20 cellular contexts compared by ENCODE assay signal in the genomic region with DNA sequence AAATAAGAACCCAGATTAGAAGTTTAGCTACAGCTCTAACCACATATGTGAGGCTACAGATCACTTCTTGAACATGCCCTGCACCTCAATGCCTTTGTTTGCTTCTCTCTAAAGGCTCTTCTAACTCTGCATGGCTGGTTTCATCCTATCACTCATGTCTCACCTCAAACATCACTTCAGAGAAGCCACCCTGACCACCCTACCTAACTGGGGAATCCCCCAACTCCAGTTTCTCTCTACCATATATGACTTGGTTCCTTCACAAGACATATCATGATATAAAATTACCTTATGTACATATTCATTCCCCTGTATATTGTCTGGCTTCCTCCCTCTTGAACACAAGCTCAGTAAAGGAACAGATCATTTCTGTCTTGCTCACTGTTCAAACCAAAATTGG.
DNase-seq lines count a peak whose midpoint lies in the region; ATAC-seq, FAIRE-seq and TF ChIP-seq lines count a peak whose summit lies in the region.
"Had no signal": no experiment of that assay in that cellular context is flagged by ENCODE, and none has a peak within 500 bp of the region (broad histone marks: within the 10 kb centered on the region; RNA-seq: fewer than 3 reads in every experiment).

No MANE protein-coding gene starts in this region.

- no peak for FAIRE-seq in urothelium cell line (lab: Jason Lieb, UNC)
- FAIRE-seq: RCC 7860 had no signal

- H3K27ac Mint-ChIP-seq in activated CD8-positive, alpha-beta T cell treated with anti-CD3 and anti-CD28 coated beads for 36 hours: no peak overlapping the region
- no peak overlapping the region for H3K27ac Mint-ChIP-seq in immature natural killer cell
- H3K27ac Mint-ChIP-seq in stimulated activated naive CD8-positive, alpha-beta T cell treated with anti-CD3 and anti-CD28 coated beads, Interleukin-15, amount 100 ng/mL, for 72 hours: no peak overlapping the region
- H3K27ac Mint-ChIP-seq: dendritic cell treated with granulocyte-macrophage colony-stimulating factor and Interleukin-4, amounts not matched to agents 40 ng/mL and 50 ng/mL, for 4 days; memory B cell had no signal

- DNase-seq in stimulated activated CD4-positive, alpha-beta T cell treated with anti-CD3 and anti-CD28 coated beads, Interleukin-15, amount 100 ng/mL, for 24 hours: peak; percentile 44
- no peak for DNase-seq in stimulated activated CD4-positive, alpha-beta T cell treated with anti-CD3 and anti-CD28 coated beads, Interleukin-4, amount 100 ng/mL, for 4 hours
- DNase-seq in activated CD8-positive, alpha-beta T cell treated with anti-CD3 and anti-CD28 coated beads for 36 hours: peak; percentile 60
- DNase-seq in immature natural killer cell (peak in 2 of 3 donors; percentile 11 to 19), urothelium cell line (ENCODE audit: low spot score) (no peak)
- DNase-seq in stimulated activated naive CD8-positive, alpha-beta T cell treated with anti-CD3 and anti-CD28 coated beads, Interleukin-15, amount 100 ng/mL, for 72 hours: peak; percentile 45 to 79
- DNase-seq: anterior cingulate cortex; kidney glomerular epithelial cell; MG63; naive B cell; NCI-H1417; NCI-H2107; NCI-H510A; NK-92 treated with Interleukin-12 subunit alpha and Interleukin-12 subunit beta, amount 100 ng/mL, for 24 hours; ovary; testis had no signal

- peak; percentile 95 for ATAC-seq in activated CD8-positive, alpha-beta T cell treated with anti-CD3 and anti-CD28 coated beads for 36 hours
- ATAC-seq in stimulated activated naive CD8-positive, alpha-beta T cell treated with anti-CD3 and anti-CD28 coated beads, Interleukin-15, amount 100 ng/mL, for 72 hours: peak; percentile 100
- ATAC-seq in GM18498 (IDR thresholded peaks at IDR 0.05; ENCODE audit: unreplicated experiment): no peak

- peaks cover 11% of the 10 kb centered on the region for H3K4me1 Mint-ChIP-seq in activated CD8-positive, alpha-beta T cell treated with anti-CD3 and anti-CD28 coated beads for 36 hours (ENCODE audit: low read depth)
- peaks cover 3 to 4% of the 10 kb centered on the region in 2 donors for H3K4me1 Mint-ChIP-seq in immature natural killer cell
- H3K4me1 Mint-ChIP-seq in stimulated activated naive CD8-positive, alpha-beta T cell treated with anti-CD3 and anti-CD28 coated beads, Interleukin-15, amount 100 ng/mL, for 72 hours: peaks cover 13% of the 10 kb centered on the region

- TF ChIP-seq CTCF in activated CD8-positive, alpha-beta T cell treated with anti-CD3 and anti-CD28 coated beads for 36 hours (IDR thresholded peaks at IDR 0.05): no peak

- H3K36me3 Mint-ChIP-seq in activated CD8-positive, alpha-beta T cell treated with anti-CD3 and anti-CD28 coated beads for 36 hours (ENCODE audit: low read depth): no peaks in the 10 kb centered on the region
- no peaks in the 10 kb centered on the region for H3K36me3 Mint-ChIP-seq in immature natural killer cell
- H3K36me3 Mint-ChIP-seq: memory B cell, naive B cell had no signal

- no peaks in the 10 kb centered on the region for H3K9me3 Mint-ChIP-seq in activated CD8-positive, alpha-beta T cell treated with anti-CD3 and anti-CD28 coated beads for 36 hours
- H3K9me3 Mint-ChIP-seq in immature natural killer cell: no peaks in the 10 kb centered on the region
- H3K9me3 Mint-ChIP-seq in stimulated activated naive CD8-positive, alpha-beta T cell treated with anti-CD3 and anti-CD28 coated beads, Interleukin-15, amount 100 ng/mL, for 72 hours: no peaks in the 10 kb centered on the region
- H3K9me3 Mint-ChIP-seq: dendritic cell treated with granulocyte-macrophage colony-stimulating factor and Interleukin-4, amounts not matched to agents 40 ng/mL and 50 ng/mL, for 4 days; memory B cell had no signal

- H3K27me3 Mint-ChIP-seq in activated CD8-positive, alpha-beta T cell treated with anti-CD3 and anti-CD28 coated beads for 36 hours: peaks cover 15% of the 10 kb centered on the region
- H3K27me3 Mint-ChIP-seq in immature natural killer cell (ENCODE audit: low read depth in 3 of 3): peaks cover 0 to 14% (median 2%) of the 10 kb centered on the region in 3 donors
- H3K27me3 Mint-ChIP-seq in stimulated activated naive CD8-positive, alpha-beta T cell treated with anti-CD3 and anti-CD28 coated beads, Interleukin-15, amount 100 ng/mL, for 72 hours: peaks cover 42% of the 10 kb centered on the region
- H3K27me3 Mint-ChIP-seq: dendritic cell treated with granulocyte-macrophage colony-stimulating factor and Interleukin-4, amounts not matched to agents 40 ng/mL and 50 ng/mL, for 4 days had no signal

- CTCF ChIA-PET in activated CD8-positive, alpha-beta T cell treated with anti-CD3 and anti-CD28 coated beads for 36 hours (lab: Charles Lee): no interaction called here

- no peak overlapping the region for H3K4me3 Mint-ChIP-seq in activated CD8-positive, alpha-beta T cell treated with anti-CD3 and anti-CD28 coated beads for 36 hours
- H3K4me3 Mint-ChIP-seq in immature natural killer cell: no peak overlapping the region
- peak overlapping the region in 1 of 2 donors; percentile 7 for H3K4me3 Mint-ChIP-seq in stimulated activated naive CD8-positive, alpha-beta T cell treated with anti-CD3 and anti-CD28 coated beads, Interleukin-15, amount 100 ng/mL, for 72 hours
- H3K4me3 Mint-ChIP-seq: dendritic cell treated with granulocyte-macrophage colony-stimulating factor and Interleukin-4, amounts not matched to agents 40 ng/mL and 50 ng/mL, for 4 days; memory B cell; naive B cell had no signal

- POLR2A ChIA-PET in activated CD8-positive, alpha-beta T cell treated with anti-CD3 and anti-CD28 coated beads for 36 hours (lab: Charles Lee): interaction anchor here (1.3 kb wide), 1 partner anchor 10 kb away, joined by 4 read pairs; no protein-coding TSS in a partner anchor

- intact Hi-C loops in activated CD8-positive, alpha-beta T cell treated with anti-CD3 and anti-CD28 coated beads for 36 hours (cut with micrococcal nuclease): no loop called here

Comparison
In these comparisons a context has a peak if more than half of its experiments do, and no peak if none do; other contexts are left out.
1. DNase-seq: peak in stimulated activated CD4-positive, alpha-beta T cell treated with anti-CD3 and anti-CD28 coated beads, Interleukin-15, amount 100 ng/mL, for 24 hours (single experiment), activated CD8-positive, alpha-beta T cell treated with anti-CD3 and anti-CD28 coated beads for 36 hours (single experiment), immature natural killer cell (2 of 3) and stimulated activated naive CD8-positive, alpha-beta T cell treated with anti-CD3 and anti-CD28 coated beads, Interleukin-15, amount 100 ng/mL, for 72 hours (2 of 2); none in stimulated activated CD4-positive, alpha-beta T cell treated with anti-CD3 and anti-CD28 coated beads, Interleukin-4, amount 100 ng/mL, for 4 hours (0 of 2) and urothelium cell line (single experiment).